ENCODE assay signal across 8 cellular contexts in genomic region chr19:15432629-15433518, GRCh38. TPM values are rescaled to one million over a fixed set of nuclear protein-coding genes. Genes with fewer than 3 reads are reported as not detected.
A peak's percentile ranks its signal among the peaks of the same experiment; 100 is the strongest.
DNase-seq lines count a peak whose midpoint lies in the region; ATAC-seq and TF ChIP-seq lines count a peak whose summit lies in the region.

No MANE protein-coding gene starts in this region.

- H3K4me3 Mint-ChIP-seq in activated T-helper 1 cell treated with anti-CD3 and anti-CD28 coated beads, Interleukin-12 subunit alpha, Interleukin-12 subunit beta, Interleukin-2, Interleukin-4 antibody, amounts not matched to agents 30 ng/mL and 10 ng/mL and 1 ng/mL, durations not matched to agents 14 hours and 24 hours and 36 hours: peak overlapping the region; percentile 91
- peak overlapping the region; percentile 86 to 99 (median 97) for H3K4me3 Mint-ChIP-seq in naive thymus-derived CD4-positive, alpha-beta T cell

- DNase-seq in CMK (ENCODE audit: low read depth) (peak; percentile 59), GM20000 (ENCODE audit: low spot score) (peak; percentile 100), Peyer's patch (peak; percentile 83 to 95 (median 95)), fibroblast of gingiva (ENCODE audit: low read depth) (peak; percentile 92)
- DNase-seq in Jurkat, Clone E6-1 (ENCODE audit: low read depth, low spot score): peak; percentile 79
- DNase-seq in activated T-helper 1 cell treated with anti-CD3 and anti-CD28 coated beads, Interleukin-12 subunit alpha, Interleukin-12 subunit beta, Interleukin-2, Interleukin-4 antibody, amounts not matched to agents 30 ng/mL and 10 ng/mL and 1 ng/mL, durations not matched to agents 14 hours and 24 hours and 36 hours (ENCODE audit: low spot score): peak; percentile 94
- DNase-seq in naive thymus-derived CD4-positive, alpha-beta T cell: peak; percentile 87 to 95 (median 92)
- DNase-seq in stimulated activated CD8-positive, alpha-beta memory T cell treated with anti-CD3 and anti-CD28 coated beads, Interleukin-7, amount 100 ng/mL, for 48 hours (ENCODE audit: extremely low read depth in 1 of 2, low read depth in 1 of 2): peak; percentile 84 to 87

- TF ChIP-seq POLR2A in Peyer's patch (IDR thresholded peaks at IDR 0.05): no peak

- TF ChIP-seq CTCF in GM20000 (IDR thresholded peaks at IDR 0.05; ENCODE audit: extremely low read depth, missing control alignments) (no peak), Peyer's patch (IDR thresholded peaks at IDR 0.05) (no peak)

- no peaks in the 10 kb centered on the region for H3K9me3 Mint-ChIP-seq in activated T-helper 1 cell treated with anti-CD3 and anti-CD28 coated beads, Interleukin-12 subunit alpha, Interleukin-12 subunit beta, Interleukin-2, Interleukin-4 antibody, amounts not matched to agents 30 ng/mL and 10 ng/mL and 1 ng/mL, durations not matched to agents 14 hours and 24 hours and 36 hours
- H3K9me3 Mint-ChIP-seq in naive thymus-derived CD4-positive, alpha-beta T cell: peaks cover 0 to 1% (median 0%) of the 10 kb centered on the region in 11 donors

- H3K4me1 Mint-ChIP-seq in activated T-helper 1 cell treated with anti-CD3 and anti-CD28 coated beads, Interleukin-12 subunit alpha, Interleukin-12 subunit beta, Interleukin-2, Interleukin-4 antibody, amounts not matched to agents 30 ng/mL and 10 ng/mL and 1 ng/mL, durations not matched to agents 14 hours and 24 hours and 36 hours (ENCODE audit: low read depth): peaks cover 31% of the 10 kb centered on the region
- peaks cover 24 to 32% (median 29%) of the 10 kb centered on the region in 7 donors for H3K4me1 Mint-ChIP-seq in naive thymus-derived CD4-positive, alpha-beta T cell

- ATAC-seq in naive thymus-derived CD4-positive, alpha-beta T cell: peak; percentile 99

- H3K27ac Mint-ChIP-seq in activated T-helper 1 cell treated with anti-CD3 and anti-CD28 coated beads, Interleukin-12 subunit alpha, Interleukin-12 subunit beta, Interleukin-2, Interleukin-4 antibody, amounts not matched to agents 30 ng/mL and 10 ng/mL and 1 ng/mL, durations not matched to agents 14 hours and 24 hours and 36 hours: peak overlapping the region; percentile 88
- peak overlapping the region; percentile 85 to 98 (median 94) for H3K27ac Mint-ChIP-seq in naive thymus-derived CD4-positive, alpha-beta T cell

- POLR2A ChIA-PET in naive thymus-derived CD4-positive, alpha-beta T cell (lab: Charles Lee): interaction anchor here (0.7 to 5.2 kb wide), 16 partner anchors 9 to 141 kb away, joined by 3 to 58 read pairs (median 4); partner anchors contain the start of genes AKAP8 and AKAP8L

- CTCF ChIA-PET in naive thymus-derived CD4-positive, alpha-beta T cell (lab: Charles Lee): interaction anchor here (0.6 to 1.8 kb wide), 4 partner anchors 13 to 880 kb away, joined by 3 to 20 read pairs (median 4); partner anchors contain the start of gene AKAP8L

- H3K9me3 ChIP-seq in Peyer's patch: no peaks in the 10 kb centered on the region
- H3K9me3 ChIP-seq in naive thymus-derived CD4-positive, alpha-beta T cell (ENCODE audit: control insufficient read depth in 2 of 3, low read length in 3 of 3): no peaks in the 10 kb centered on the region

- no peaks in the 10 kb centered on the region for H3K27me3 ChIP-seq in Peyer's patch
- H3K27me3 ChIP-seq in naive thymus-derived CD4-positive, alpha-beta T cell (ENCODE audit: control insufficient read depth in 2 of 2, insufficient read depth in 2 of 2, low read length in 2 of 2): no peaks in the 10 kb centered on the region

- peaks cover 11% of the 10 kb centered on the region for H3K36me3 Mint-ChIP-seq in activated T-helper 1 cell treated with anti-CD3 and anti-CD28 coated beads, Interleukin-12 subunit alpha, Interleukin-12 subunit beta, Interleukin-2, Interleukin-4 antibody, amounts not matched to agents 30 ng/mL and 10 ng/mL and 1 ng/mL, durations not matched to agents 14 hours and 24 hours and 36 hours (ENCODE audit: low read depth)
- peaks cover 0 to 8% (median 0%) of the 10 kb centered on the region in 5 donors for H3K36me3 Mint-ChIP-seq in naive thymus-derived CD4-positive, alpha-beta T cell

- H3K27me3 Mint-ChIP-seq in activated T-helper 1 cell treated with anti-CD3 and anti-CD28 coated beads, Interleukin-12 subunit alpha, Interleukin-12 subunit beta, Interleukin-2, Interleukin-4 antibody, amounts not matched to agents 30 ng/mL and 10 ng/mL and 1 ng/mL, durations not matched to agents 14 hours and 24 hours and 36 hours (ENCODE audit: insufficient read depth): no peaks in the 10 kb centered on the region
- peaks cover 0 to 2% (median 0%) of the 10 kb centered on the region in 5 donors for H3K27me3 Mint-ChIP-seq in naive thymus-derived CD4-positive, alpha-beta T cell

- H3K4me3 ChIP-seq in Jurkat, Clone E6-1 (ENCODE audit: low read length): peak overlapping the region; percentile 77
- peak overlapping the region; percentile 71 to 100 (median 88) for H3K4me3 ChIP-seq in Peyer's patch
- peak overlapping the region; percentile 96 for H3K4me3 ChIP-seq in naive thymus-derived CD4-positive, alpha-beta T cell (ENCODE audit: low read length)

- H3K36me3 ChIP-seq in Peyer's patch: peaks cover 0 to 17% (median 0%) of the 10 kb centered on the region in 3 donors
- H3K36me3 ChIP-seq in naive thymus-derived CD4-positive, alpha-beta T cell (ENCODE audit: control insufficient read depth in 2 of 3, insufficient read depth in 3 of 3, low read length in 3 of 3): peaks cover 0 to 21% (median 0%) of the 10 kb centered on the region in 3 experiments

- peak overlapping the region; percentile 73 to 91 (median 82) for H3K27ac ChIP-seq in Peyer's patch
- peak overlapping the region; percentile 90 for H3K27ac ChIP-seq in naive thymus-derived CD4-positive, alpha-beta T cell (ENCODE audit: low read depth, low read length)

- peaks cover 0 to 28% (median 15%) of the 10 kb centered on the region in 4 donors for H3K4me1 ChIP-seq in Peyer's patch
- H3K4me1 ChIP-seq in naive thymus-derived CD4-positive, alpha-beta T cell (ENCODE audit: control insufficient read depth in 2 of 2, insufficient read depth in 2 of 2, low read length in 2 of 2): peaks cover 15 to 26% of the 10 kb centered on the region in 2 donors

- intact Hi-C loops in activated T-helper 1 cell treated with anti-CD3 and anti-CD28 coated beads, Interleukin-12 subunit alpha, Interleukin-12 subunit beta, Interleukin-2, Interleukin-4 antibody, amounts not matched to agents 30 ng/mL and 10 ng/mL and 1 ng/mL, durations not matched to agents 14 hours and 24 hours and 36 hours (cut with micrococcal nuclease): loop anchor here (1.0 kb wide), 6 partner anchors 14 to 122 kb away; partner anchors contain the start of genes AKAP8 and WIZ
- intact Hi-C loops in naive thymus-derived CD4-positive, alpha-beta T cell (cut with micrococcal nuclease): loop anchor here (1.0 to 2.0 kb wide), 9 partner anchors 14 to 123 kb away; partner anchors contain the start of genes AKAP8 (in 2 of the 2) and WIZ (in 1 of the 2)

RNA-seq across cellular contexts. Expression of gene AKAP8L, which starts 14.1 kb away (rescaled TPM):
- polyA plus RNA-seq in Jurkat, Clone E6-1 (2012; ENCODE audit: insufficient read depth, insufficient read length): 147 TPM
- 100 to 1,000 TPM; 129 to 275 (median 247) TPM for total RNA-seq in Peyer's patch
- 73.8 and 77.9 TPM in 2 replicates for total RNA-seq in activated T-helper 1 cell treated with anti-CD3 and anti-CD28 coated beads, Interleukin-12 subunit alpha, Interleukin-12 subunit beta, Interleukin-2, Interleukin-4 antibody, amounts not matched to agents 30 ng/mL and 10 ng/mL and 1 ng/mL, durations not matched to agents 14 hours and 24 hours and 36 hours
- total RNA-seq in naive thymus-derived CD4-positive, alpha-beta T cell: 100 to 1,000 TPM in 4 of 5 experiments, 10 to 100 TPM in 1; 81.2 to 208 (median 146) TPM
- 10 to 100 TPM; 39.9 to 92.9 TPM for polyA plus RNA-seq in naive thymus-derived CD4-positive, alpha-beta T cell

RNA-seq across cellular contexts. Expression of gene WIZ, which starts 16.9 kb away (rescaled TPM):
- polyA plus RNA-seq in Jurkat, Clone E6-1 (2012; ENCODE audit: insufficient read depth, insufficient read length): 23.3 TPM
- 10 to 100 TPM; 25.4 to 45.2 (median 40.6) TPM for total RNA-seq in Peyer's patch
- 37.6 and 38.7 TPM in 2 replicates for total RNA-seq in activated T-helper 1 cell treated with anti-CD3 and anti-CD28 coated beads, Interleukin-12 subunit alpha, Interleukin-12 subunit beta, Interleukin-2, Interleukin-4 antibody, amounts not matched to agents 30 ng/mL and 10 ng/mL and 1 ng/mL, durations not matched to agents 14 hours and 24 hours and 36 hours
- 10 to 100 TPM; 20.1 to 34.9 (median 24.8) TPM for total RNA-seq in naive thymus-derived CD4-positive, alpha-beta T cell
- polyA plus RNA-seq in naive thymus-derived CD4-positive, alpha-beta T cell: 1 to 10 TPM in 1 of 2 donors, under 1 TPM in 1; 0.91 to 1.6 TPM

RNA-seq across cellular contexts. Expression of gene RASAL3, which starts 31.5 kb away (rescaled TPM):
- 30.3 TPM for polyA plus RNA-seq in Jurkat, Clone E6-1 (2012; ENCODE audit: insufficient read depth, insufficient read length)
- 10 to 100 TPM in 1 of 4 donors, 1 to 10 TPM in 3; 6.6 to 66.0 (median 6.9) TPM for total RNA-seq in Peyer's patch
- total RNA-seq in activated T-helper 1 cell treated with anti-CD3 and anti-CD28 coated beads, Interleukin-12 subunit alpha, Interleukin-12 subunit beta, Interleukin-2, Interleukin-4 antibody, amounts not matched to agents 30 ng/mL and 10 ng/mL and 1 ng/mL, durations not matched to agents 14 hours and 24 hours and 36 hours: 130 and 132 TPM in 2 replicates
- 100 to 1,000 TPM; 138 to 214 (median 159) TPM for total RNA-seq in naive thymus-derived CD4-positive, alpha-beta T cell
- polyA plus RNA-seq in naive thymus-derived CD4-positive, alpha-beta T cell: 100 to 1,000 TPM in 1 of 2 donors, 10 to 100 TPM in 1; 38.5 to 120 TPM

RNA-seq across cellular contexts. Expression of gene PGLYRP2, which starts 46.4 kb away (rescaled TPM):
- polyA plus RNA-seq in Jurkat, Clone E6-1 (2012; ENCODE audit: insufficient read depth, insufficient read length): not detected
- total RNA-seq in Peyer's patch: not detected
- total RNA-seq in activated T-helper 1 cell treated with anti-CD3 and anti-CD28 coated beads, Interleukin-12 subunit alpha, Interleukin-12 subunit beta, Interleukin-2, Interleukin-4 antibody, amounts not matched to agents 30 ng/mL and 10 ng/mL and 1 ng/mL, durations not matched to agents 14 hours and 24 hours and 36 hours: 0.07 TPM in 1 of 2 replicates, not detected in the other
- under 1 TPM in 3 of 5 experiments, not detected in 2; 0.21 to 0.65 (median 0.49) TPM for total RNA-seq in naive thymus-derived CD4-positive, alpha-beta T cell
- under 1 TPM; 0.25 to 0.53 TPM for polyA plus RNA-seq in naive thymus-derived CD4-positive, alpha-beta T cell

RNA-seq across cellular contexts. Expression of gene AKAP8, which starts 53.3 kb away (rescaled TPM):
- 24.3 TPM for polyA plus RNA-seq in Jurkat, Clone E6-1 (2012; ENCODE audit: insufficient read depth, insufficient read length)
- 10 to 100 TPM; 27.1 to 86.6 (median 58.5) TPM for total RNA-seq in Peyer's patch
- total RNA-seq in activated T-helper 1 cell treated with anti-CD3 and anti-CD28 coated beads, Interleukin-12 subunit alpha, Interleukin-12 subunit beta, Interleukin-2, Interleukin-4 antibody, amounts not matched to agents 30 ng/mL and 10 ng/mL and 1 ng/mL, durations not matched to agents 14 hours and 24 hours and 36 hours: 52.7 and 57.5 TPM in 2 replicates
- 10 to 100 TPM; 60.0 to 81.2 (median 80.2) TPM for total RNA-seq in naive thymus-derived CD4-positive, alpha-beta T cell
- 10 to 100 TPM; 11.9 to 21.1 TPM for polyA plus RNA-seq in naive thymus-derived CD4-positive, alpha-beta T cell

Comparison
In these comparisons a context has a peak if more than half of its experiments do, and no peak if none do; other contexts are left out.
1. Peak in every context shown above with its lines: DNase-seq, ATAC-seq, H3K4me3 ChIP-seq and H3K27ac ChIP-seq.